28 cellular contexts compared by ENCODE assay signal in the genomic region with DNA sequence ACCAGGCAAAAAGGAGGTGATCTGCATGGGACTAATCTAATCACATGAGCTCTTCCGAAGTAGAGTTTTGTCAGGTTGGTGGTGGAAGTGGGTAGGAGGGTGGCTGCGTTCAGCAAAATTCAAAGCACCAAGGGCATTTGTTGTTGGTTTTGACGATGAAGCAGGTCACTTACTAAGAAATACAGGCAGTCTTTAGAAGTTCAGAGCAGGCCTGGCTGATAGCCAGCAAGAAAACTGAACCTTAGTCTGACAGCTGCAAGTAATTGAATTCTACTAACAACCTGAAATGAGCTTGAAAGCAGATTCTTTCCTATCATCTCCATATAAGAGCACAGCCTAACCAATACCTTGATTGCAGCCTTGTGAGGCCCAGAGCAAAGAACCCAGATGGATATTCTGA.
"Had no signal": no experiment of that assay in that cellular context is flagged by ENCODE, and none has a peak within 500 bp of the region (broad histone marks: within the 10 kb centered on the region; RNA-seq: fewer than 3 reads in every experiment).

No MANE protein-coding gene starts in this region.

- H3K27ac ChIP-seq: ascending aorta, cardiac muscle cell, VCaP had no signal

- H3K4me3 ChIP-seq: ascending aorta, cardiac muscle cell had no signal

- FAIRE-seq: TTC549 had no signal

- H3K36me3 ChIP-seq: ascending aorta, cardiac muscle cell had no signal

- H3K9me3 ChIP-seq: ascending aorta had no signal

- ATAC-seq: activated CD8-positive, alpha-beta memory T cell treated with anti-CD3 and anti-CD28 coated beads, Interleukin-2, amount 10 ng/mL, durations not matched to agents 7 days and 5 days; activated CD8-positive, alpha-beta T cell treated with anti-CD3 and anti-CD28 coated beads, Interleukin-2, amount 10 ng/mL, durations not matched to agents 7 days and 5 days; activated naive CD8-positive, alpha-beta T cell treated with anti-CD3 and anti-CD28 coated beads, Interleukin-2, amount 50 U/mL, for 24 hours had no signal

- DNase-seq: activated B cell treated with CpG ODN at 0.5 μM for 24 hours; activated CD4-positive, alpha-beta memory T cell treated with anti-CD3 and anti-CD28 coated beads, Interleukin-2, amount 10 ng/mL, durations not matched to agents 7 days and 5 days; activated CD4-positive, alpha-beta T cell treated with anti-CD3 and anti-CD28 coated beads for 4 hours; activated CD4-positive, alpha-beta T cell treated with anti-CD3 and anti-CD28 coated beads, Interleukin-2, amount 10 ng/mL, durations not matched to agents 7 days and 5 days; activated CD4-positive, alpha-beta T cell treated with anti-CD3 and anti-CD28 coated beads, Interleukin-2, amount 50 U/mL, for 48 hours; activated CD4-positive, CD25-positive, alpha-beta regulatory T cell treated with anti-CD3 and anti-CD28 coated beads, Interleukin-2, amount 50 U/mL, for 72 hours; activated CD8-positive, alpha-beta memory T cell treated with anti-CD3 and anti-CD28 coated beads for 24 hours; activated CD8-positive, alpha-beta memory T cell treated with anti-CD3 and anti-CD28 coated beads, Interleukin-2, amount 10 ng/mL, durations not matched to agents 7 days and 5 days; activated CD8-positive, alpha-beta memory T cell treated with anti-CD3 and anti-CD28 coated beads, Interleukin-2, amount 50 U/mL, for 48 hours; activated CD8-positive, alpha-beta T cell treated with anti-CD3 and anti-CD28 coated beads, Interleukin-2, amount 10 ng/mL, durations not matched to agents 7 days and 5 days; activated effector memory CD4-positive, alpha-beta T cell treated with Interleukin-2 at 50 U/mL for 16 hours; activated gamma-delta T cell; activated naive CD4-positive, alpha-beta T cell treated with anti-CD3 and anti-CD28 coated beads, Interleukin-2, amount 10 ng/mL, durations not matched to agents 7 days and 5 days; activated naive CD4-positive, alpha-beta T cell treated with Interleukin-2 at 50 U/mL for 16 hours; activated naive CD8-positive, alpha-beta T cell treated with anti-CD3 and anti-CD28 coated beads, Interleukin-2, amount 10 ng/mL, durations not matched to agents 7 days and 5 days; activated naive CD8-positive, alpha-beta T cell treated with anti-CD3 and anti-CD28 coated beads, Interleukin-2, amount 50 U/mL, for 24 hours; activated T-cell treated with anti-CD3 and anti-CD28 coated beads, Interleukin-2, amount 50 U/mL, for 24 hours; activated T-cell treated with anti-CD3 and anti-CD28 coated beads, Interleukin-2, amount 50 U/mL, for 48 hours; amygdala; anterior cingulate cortex; cerebellar nuclear complex; T-helper 1 cell; T-helper 2 cell; T-helper 9 cell had no signal

- H3K27me3 ChIP-seq: ascending aorta, cardiac muscle cell had no signal

- H3K4me1 ChIP-seq: ascending aorta had no signal
